11 cellular contexts compared by ENCODE assay signal in the genomic region with DNA sequence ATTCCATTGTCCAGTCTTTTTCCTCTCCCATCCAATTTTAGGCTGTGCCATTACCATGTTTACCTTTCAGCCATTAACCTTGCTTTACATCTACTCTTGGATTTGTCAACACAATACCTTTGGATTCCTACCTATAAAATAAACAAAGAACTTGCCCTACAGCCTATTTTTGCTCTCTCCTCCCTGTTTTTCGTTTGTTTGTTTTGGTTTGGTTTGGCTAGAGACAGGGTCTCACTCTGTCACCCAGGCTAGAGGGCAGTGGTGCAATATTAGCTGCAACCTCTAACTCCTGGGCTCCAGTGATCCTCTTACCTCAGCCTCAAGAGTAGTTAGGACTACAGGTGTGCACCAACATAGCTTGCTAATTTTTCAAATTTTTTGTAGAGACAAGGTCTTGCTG.
"Had no signal": no experiment of that assay in that cellular context is flagged by ENCODE, and none has a peak within 500 bp of the region (broad histone marks: within the 10 kb centered on the region; RNA-seq: fewer than 3 reads in every experiment).

No MANE protein-coding gene starts in this region.

- H3K4me3 Mint-ChIP-seq: nephron progenitor cell; T-helper 1 cell treated with Interleukin-12 subunit alpha and Interleukin-12 subunit beta and Interleukin-4 antibody, amounts not matched to agents 30 μg/mL and 1 μg/mL, for 36 hours had no signal

- H3K4me3 ChIP-seq: upper lobe of left lung had no signal

- H3K27me3 ChIP-seq: upper lobe of left lung had no signal

- ATAC-seq: esophagus mucosa had no signal

- H3K4me1 ChIP-seq: upper lobe of left lung had no signal

- H3K27ac ChIP-seq: upper lobe of left lung had no signal

- DNase-seq: activated CD4-positive, alpha-beta T cell treated with anti-CD3 and anti-CD28 coated beads, Interleukin-2, amount 50 U/mL, for 1 hour; activated CD4-positive, CD25-positive, alpha-beta regulatory T cell; activated CD8-positive, alpha-beta memory T cell treated with anti-CD3 and anti-CD28 coated beads for 24 hours; activated naive CD4-positive, alpha-beta T cell treated with Interleukin-2 at 50 U/mL for 16 hours; nephron progenitor cell; occipital lobe; stimulated activated CD4-positive, alpha-beta T cell treated with anti-CD3 and anti-CD28 coated beads, Interleukin-2, amount 100 ng/mL, for 48 hours; stimulated activated naive CD4-positive, alpha-beta T cell treated with Interleukin-2 at 50 U/mL for 16 hours; upper lobe of left lung had no signal

- H3K27ac Mint-ChIP-seq: nephron progenitor cell; T-helper 1 cell treated with Interleukin-12 subunit alpha and Interleukin-12 subunit beta and Interleukin-4 antibody, amounts not matched to agents 30 μg/mL and 1 μg/mL, for 36 hours had no signal

- H3K4me1 Mint-ChIP-seq: nephron progenitor cell had no signal
